11 cellular contexts compared by ENCODE assay signal in the genomic region with DNA sequence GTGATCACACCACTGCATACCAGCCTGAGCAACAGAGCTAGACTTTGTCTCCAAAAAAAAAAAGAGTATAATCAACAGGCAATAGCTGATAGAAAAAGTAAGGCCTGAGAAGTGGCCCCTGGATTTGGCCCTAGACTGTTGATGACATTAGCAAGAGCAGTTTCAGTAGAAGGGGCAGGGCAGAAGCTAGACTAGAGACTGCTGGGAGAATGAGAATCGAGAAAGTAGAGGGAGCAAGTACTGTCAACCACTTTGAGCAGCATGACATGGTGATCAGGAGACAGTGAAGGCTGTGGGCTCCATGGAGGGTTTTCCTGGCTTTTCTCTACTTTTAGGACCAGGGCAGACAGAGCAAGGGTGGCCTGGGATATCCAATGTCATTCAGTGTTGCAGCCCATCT. TPM values are rescaled to one million over a fixed set of nuclear protein-coding genes. Genes with fewer than 3 reads are reported as not detected.
DNase-seq lines count a peak whose midpoint lies in the region; ATAC-seq and TF ChIP-seq lines count a peak whose summit lies in the region.
"Had no signal": no experiment of that assay in that cellular context is flagged by ENCODE, and none has a peak within 500 bp of the region (broad histone marks: within the 10 kb centered on the region; RNA-seq: fewer than 3 reads in every experiment).

No MANE protein-coding gene starts in this region.

- no peak overlapping the region for H3K4me2 ChIP-seq in neural progenitor cell

- no peaks in the 10 kb centered on the region for H3K36me3 ChIP-seq in neural progenitor cell

- peak overlapping the region; percentile 79 for H2AFZ ChIP-seq in neural progenitor cell (replicated peaks)

- intact Hi-C loops in posterior cingulate gyrus (cut with DNase I): no loop called here

- H3K4me3 Mint-ChIP-seq in neural progenitor cell: no peak overlapping the region

- TF ChIP-seq CTCF in neural progenitor cell (IDR thresholded peaks at IDR 0.05): no peak

- H3K9me3 ChIP-seq in neural progenitor cell (ENCODE audit: low read depth): no peaks in the 10 kb centered on the region

- H3K4me1 Mint-ChIP-seq in neural progenitor cell: no peaks in the 10 kb centered on the region

- no peak overlapping the region for H3K9ac ChIP-seq in neural progenitor cell

- no peak overlapping the region for H3K4me3 ChIP-seq in neural progenitor cell

- H3K27me3 ChIP-seq in neural progenitor cell: no peaks in the 10 kb centered on the region

- H3K27me3 Mint-ChIP-seq in neural progenitor cell (ENCODE audit: insufficient read depth, low read depth): peaks cover 11% of the 10 kb centered on the region

- no peaks in the 10 kb centered on the region for H3K9me3 Mint-ChIP-seq in neural progenitor cell

- no peaks in the 10 kb centered on the region for H3F3A ChIP-seq in neural progenitor cell (ENCODE audit: low read depth)

- peak; percentile 39 for DNase-seq in activated CD8-positive, alpha-beta memory T cell treated with anti-CD3 and anti-CD28 coated beads, Interleukin-2, amount 50 U/mL, for 48 hours
- DNase-seq in activated CD8-positive, alpha-beta memory T cell treated with anti-CD3 and anti-CD28 coated beads for 24 hours: no peak
- DNase-seq in neural progenitor cell (ENCODE audit: low spot score) (no peak), NCI-H2171 (lab: John Stamatoyannopoulos, UW) (no peak), posterior cingulate gyrus (no peak)
- DNase-seq: ACHN, glutamatergic neuron, trophoblast cell had no signal

- no peaks in the 10 kb centered on the region for H3K36me3 Mint-ChIP-seq in neural progenitor cell

- no peak overlapping the region for H3K27ac ChIP-seq in neural progenitor cell

- no peaks in the 10 kb centered on the region for H4K20me1 ChIP-seq in neural progenitor cell (ENCODE audit: low read depth)

- H3K27ac Mint-ChIP-seq in neural progenitor cell: no peak overlapping the region

- no peaks in the 10 kb centered on the region for H3K79me2 ChIP-seq in neural progenitor cell (ENCODE audit: low read depth)

- ATAC-seq in GM21786 (IDR thresholded peaks at IDR 0.05; ENCODE audit: unreplicated experiment) (peak; percentile 66), HG03439 (IDR thresholded peaks at IDR 0.05; ENCODE audit: unreplicated experiment) (peak; percentile 65), GM18861 (IDR thresholded peaks at IDR 0.05; ENCODE audit: unreplicated experiment) (no peak)

- no peaks in the 10 kb centered on the region for H3K4me1 ChIP-seq in neural progenitor cell

RNA-seq across cellular contexts. Expression of gene B4GALT1, which starts 34.9 kb away (rescaled TPM):
- 7.3 and 7.5 TPM in 2 replicates for total RNA-seq in neural progenitor cell (ENCODE audit: low replicate concordance)

RNA-seq across cellular contexts. Expression of gene SPINK4, which starts 37.9 kb away (rescaled TPM):
- not detected in 2 replicates for total RNA-seq in neural progenitor cell (ENCODE audit: low replicate concordance)
